ENCODE assay signal across 10 cellular contexts in genomic region chr5:171999877-172000276, GRCh38. TPM values are rescaled to one million over a fixed set of nuclear protein-coding genes. Genes with fewer than 3 reads are reported as not detected.
DNase-seq lines count a peak whose midpoint lies in the region; ATAC-seq and TF ChIP-seq lines count a peak whose summit lies in the region.
"Had no signal": no experiment of that assay in that cellular context is flagged by ENCODE, and none has a peak within 500 bp of the region (broad histone marks: within the 10 kb centered on the region; RNA-seq: fewer than 3 reads in every experiment).

No MANE protein-coding gene starts in this region.

- H3K27ac ChIP-seq in BLaER1, result 0 out of 2 replicates have a peak overlapping the region, but pooled peaks have one; percentile 4
- H3K27ac ChIP-seq in left ventricle myocardium inferior (replicated peaks), result no peak overlapping the region
- H3K27ac ChIP-seq in vagina, result no peak overlapping the region

- H3K4me2 ChIP-seq in BLaER1, result peak overlapping the region; percentile 47

- H3K9me3 ChIP-seq in BLaER1 (no peaks in the 10 kb centered on the region; the same call in 1 of the 2 replicates), left ventricle myocardium inferior (replicated peaks) (no peaks in the 10 kb centered on the region), vagina (no peaks in the 10 kb centered on the region)

- H3K4me3 ChIP-seq in BLaER1 (no peak overlapping the region), left ventricle myocardium inferior (no peak overlapping the region), vagina (no peak overlapping the region)

- peak overlapping the region; percentile 84 for H3K27ac Mint-ChIP-seq in activated B cell treated with CpG ODN at 0.5 μM for 24 hours

- POLR2A ChIA-PET in activated B cell treated with CpG ODN at 0.5 μM for 24 hours (lab: Charles Lee), result no interaction called here

- DNase-seq in GM20000 (ENCODE audit: low spot score), result peak; percentile 32
- DNase-seq in activated B cell treated with CpG ODN at 0.5 μM for 24 hours, result no peak
- no peak for DNase-seq in left ventricle myocardium inferior
- no peak for DNase-seq in vagina (ENCODE audit: extremely low spot score in 2 of 2)
- no peak for DNase-seq in effector CD8-positive, alpha-beta T cell (lab: John Stamatoyannopoulos, UW)
- DNase-seq: activated naive CD4-positive, alpha-beta T cell treated with anti-CD3 and anti-CD28 coated beads, Interleukin-2, amount 50 U/mL, for 16 hours; NCI-H2227 treated with DMSO at 0.1 percent for 48 hours had no signal

- H3K27me3 Mint-ChIP-seq in activated B cell treated with CpG ODN at 0.5 μM for 24 hours, result no peaks in the 10 kb centered on the region

- TF ChIP-seq CTCF in GM20000 (IDR thresholded peaks at IDR 0.05; ENCODE audit: extremely low read depth, missing control alignments) (no peak), activated B cell treated with CpG ODN at 0.5 μM for 24 hours (IDR thresholded peaks at IDR 0.05) (no peak), left ventricle myocardium inferior (IDR thresholded peaks at IDR 0.05; ENCODE audit: borderline replicate concordance) (no peak), vagina (IDR thresholded peaks at IDR 0.05) (no peak)

- H3K9me3 Mint-ChIP-seq in activated B cell treated with CpG ODN at 0.5 μM for 24 hours, result no peaks in the 10 kb centered on the region

- no peaks in the 10 kb centered on the region for H3K27me3 ChIP-seq in BLaER1
- no peaks in the 10 kb centered on the region for H3K27me3 ChIP-seq in left ventricle myocardium inferior (ENCODE audit: low read depth)
- H3K27me3 ChIP-seq in vagina, result no peaks in the 10 kb centered on the region

- peaks cover 23% of the 10 kb centered on the region for H3K36me3 ChIP-seq in BLaER1
- H3K36me3 ChIP-seq in left ventricle myocardium inferior, result no peaks in the 10 kb centered on the region
- no peaks in the 10 kb centered on the region for H3K36me3 ChIP-seq in vagina

- TF ChIP-seq POLR2A in vagina (IDR thresholded peaks at IDR 0.05), result no peak

- peaks cover 18% of the 10 kb centered on the region for H3K36me3 Mint-ChIP-seq in activated B cell treated with CpG ODN at 0.5 μM for 24 hours (ENCODE audit: low read depth)

- H3K4me1 Mint-ChIP-seq in activated B cell treated with CpG ODN at 0.5 μM for 24 hours, result peaks cover 90% of the 10 kb centered on the region

- H3K4me3 Mint-ChIP-seq in activated B cell treated with CpG ODN at 0.5 μM for 24 hours, result peak overlapping the region; percentile 56

- H3K9ac ChIP-seq in BLaER1, result no peak overlapping the region

- peak; percentile 48 for ATAC-seq in HG03378 (IDR thresholded peaks at IDR 0.05; ENCODE audit: unreplicated experiment)
- peak; percentile 76 for ATAC-seq in activated B cell treated with CpG ODN at 0.5 μM for 24 hours (ENCODE audit: low read depth)
- ATAC-seq in HG03280 (IDR thresholded peaks at IDR 0.05; ENCODE audit: unreplicated experiment), result no peak

- intact Hi-C loops in activated B cell treated with CpG ODN at 0.5 μM for 24 hours (cut with micrococcal nuclease), result loop anchor here (1.0 to 10.0 kb wide), 2 partner anchors 10 to 835 kb away; partner anchors contain the start of gene ERGIC1
- intact Hi-C loops in left ventricle myocardium inferior (cut with micrococcal nuclease), result loop anchor here (10.0 kb wide), 1 partner anchor 85 kb away; no protein-coding TSS in a partner anchor
- intact Hi-C loops in vagina (cut with DNase I), result loop anchor here (10.0 kb wide), 1 partner anchor 85 kb away; no protein-coding TSS in a partner anchor

- peaks cover 100% of the 10 kb centered on the region for H4K20me1 ChIP-seq in BLaER1

- CTCF ChIA-PET in activated B cell treated with CpG ODN at 0.5 μM for 24 hours (lab: Charles Lee), result no interaction called here

- peaks cover 52% of the 10 kb centered on the region for H3K4me1 ChIP-seq in BLaER1
- H3K4me1 ChIP-seq in left ventricle myocardium inferior, result peaks cover 91% of the 10 kb centered on the region
- peaks cover 73% of the 10 kb centered on the region for H3K4me1 ChIP-seq in vagina

RNA-seq across cellular contexts. Expression of gene FBXW11, which starts 6.6 kb away (rescaled TPM):
- 46.5 and 52.7 TPM in 2 replicates for total RNA-seq in activated B cell treated with CpG ODN at 0.5 μM for 24 hours
- 69.0 TPM for total RNA-seq in left ventricle myocardium inferior
- total RNA-seq in vagina, result 40.5 TPM
